In genomic region chr19:51003316-51003715, GRCh38 we compare ENCODE assay signal across 14 cellular contexts. TPM values are rescaled to one million over a fixed set of nuclear protein-coding genes. Genes with fewer than 3 reads are reported as not detected.
A peak's percentile ranks its signal among the peaks of the same experiment; 100 is the strongest.
DNase-seq lines count a peak whose midpoint lies in the region; ATAC-seq and TF ChIP-seq lines count a peak whose summit lies in the region.
"Had no signal": no experiment of that assay in that cellular context is flagged by ENCODE, and none has a peak within 500 bp of the region (broad histone marks: within the 10 kb centered on the region; RNA-seq: fewer than 3 reads in every experiment).

No MANE protein-coding gene starts in this region.

- BruUV-seq in Calu3 (replicated peaks; lab: Mats Ljungman, UMichigan) = no TSS peak

- H3K27ac ChIP-seq in H9 (ENCODE audit: insufficient read length, low read depth, low read length) (no peak overlapping the region), coronary artery (no peak overlapping the region)
- H3K27ac ChIP-seq: BLaER1 treated with 17β-estradiol and CSF1 and Interleukin-3, amounts not matched to agents 10 nM and 100 nM had no signal

- no peak overlapping the region for H2BK20ac ChIP-seq in H9 (ENCODE audit: low read depth, low read length, poor library complexity, severe bottlenecking)

- peak overlapping the region; percentile 74 for H3K4me3 Mint-ChIP-seq in Calu3 (ENCODE audit: low read depth, unreplicated experiment)
- no peak overlapping the region for H3K4me3 Mint-ChIP-seq in H9
- H3K4me3 Mint-ChIP-seq in stimulated activated effector memory CD8-positive, alpha-beta T cell treated with anti-CD3 and anti-CD28 coated beads, Interleukin-12 subunit alpha, Interleukin-12 subunit beta, amount 100 ng/mL, for 72 hours = no peak overlapping the region
- H3K4me3 Mint-ChIP-seq: CD4-positive, CD25-positive, alpha-beta regulatory T cell; HFFc6 had no signal

- no peak overlapping the region for H2AK5ac ChIP-seq in H9 (ENCODE audit: insufficient read length, low read length)

- no peak overlapping the region for H3K23ac ChIP-seq in H9 (ENCODE audit: insufficient read length, low read depth, low read length)

- H4K5ac ChIP-seq in H9 (ENCODE audit: insufficient read length, low read depth, low read length) = no peak overlapping the region

- H4K20me1 ChIP-seq in H9 (ENCODE audit: control insufficient read depth, insufficient read depth, insufficient read length) = no peaks in the 10 kb centered on the region
- H4K20me1 ChIP-seq: BLaER1 treated with 17β-estradiol and CSF1 and Interleukin-3, amounts not matched to agents 10 nM and 100 nM had no signal

- H3K27me3 Mint-ChIP-seq in Calu3 (ENCODE audit: unreplicated experiment) (peaks cover 57% of the 10 kb centered on the region), H9 (ENCODE audit: low read depth) (peaks cover 38% of the 10 kb centered on the region)

- no peak overlapping the region for H2BK15ac ChIP-seq in H9 (ENCODE audit: low read depth, low read length)

- TF ChIP-seq CTCF in Calu3 (IDR thresholded peaks at IDR 0.05; ENCODE audit: unreplicated experiment) (no peak), H9 (conservative IDR thresholded peaks at IDR 0.05) (no peak), coronary artery (IDR thresholded peaks at IDR 0.05) (no peak)

- H3K4me3 ChIP-seq in coronary artery = no peak overlapping the region
- H3K4me3 ChIP-seq: BLaER1 treated with 17β-estradiol and CSF1 and Interleukin-3, amounts not matched to agents 10 nM and 100 nM had no signal

- H3K27ac Mint-ChIP-seq in Calu3 (ENCODE audit: unreplicated experiment) (peak overlapping the region; percentile 80), H9 (no peak overlapping the region)
- H3K27ac Mint-ChIP-seq in stimulated activated effector memory CD8-positive, alpha-beta T cell treated with anti-CD3 and anti-CD28 coated beads, Interleukin-12 subunit alpha, Interleukin-12 subunit beta, amount 100 ng/mL, for 72 hours = peak overlapping the region; percentile 69
- H3K27ac Mint-ChIP-seq: HFFc6 had no signal

- no peak overlapping the region for H4K8ac ChIP-seq in H9 (replicated peaks; ENCODE audit: insufficient read length, low read depth, low read length)

- H3K9me3 Mint-ChIP-seq in Calu3 (ENCODE audit: low read depth, unreplicated experiment) = no peaks in the 10 kb centered on the region
- no peaks in the 10 kb centered on the region for H3K9me3 Mint-ChIP-seq in H9
- no peaks in the 10 kb centered on the region for H3K9me3 Mint-ChIP-seq in stimulated activated effector memory CD8-positive, alpha-beta T cell treated with anti-CD3 and anti-CD28 coated beads, Interleukin-12 subunit alpha, Interleukin-12 subunit beta, amount 100 ng/mL, for 72 hours
- H3K9me3 Mint-ChIP-seq: CD4-positive, CD25-positive, alpha-beta regulatory T cell had no signal

- H3K27me3 ChIP-seq in H9 (ENCODE audit: insufficient read depth, low read length) = no peaks in the 10 kb centered on the region
- H3K27me3 ChIP-seq: BLaER1 treated with 17β-estradiol and CSF1 and Interleukin-3, amounts not matched to agents 10 nM and 100 nM had no signal

- H3K9me3 ChIP-seq in H9 (ENCODE audit: control insufficient read depth, low read depth, low read length) = no peaks in the 10 kb centered on the region
- H3K9me3 ChIP-seq: BLaER1 treated with 17β-estradiol and CSF1 and Interleukin-3, amounts not matched to agents 10 nM and 100 nM had no signal

- no peak overlapping the region for H3K4ac ChIP-seq in H9 (ENCODE audit: low read depth, low read length)

- H3K18ac ChIP-seq in H9 (ENCODE audit: insufficient read length, low read depth, low read length) = no peak overlapping the region

- no peak overlapping the region for H3K14ac ChIP-seq in H9 (ENCODE audit: insufficient read depth, low read length)

- H3K4me1 Mint-ChIP-seq in Calu3 (ENCODE audit: low read depth, unreplicated experiment) = peaks cover 39% of the 10 kb centered on the region
- peaks cover 22 to 28% of the 10 kb centered on the region in 2 experiments for H3K4me1 Mint-ChIP-seq in H9
- no peaks in the 10 kb centered on the region for H3K4me1 Mint-ChIP-seq in stimulated activated effector memory CD8-positive, alpha-beta T cell treated with anti-CD3 and anti-CD28 coated beads, Interleukin-12 subunit alpha, Interleukin-12 subunit beta, amount 100 ng/mL, for 72 hours
- H3K4me1 Mint-ChIP-seq: CD4-positive, CD25-positive, alpha-beta regulatory T cell had no signal

- H3K23me2 ChIP-seq in H9 (ENCODE audit: insufficient read length, low read depth, low read length, poor library complexity, severe bottlenecking) = peaks cover 6% of the 10 kb centered on the region

- H2AFZ ChIP-seq in H9 (ENCODE audit: low read length) = no peak overlapping the region

- H3K79me1 ChIP-seq in H9 (ENCODE audit: insufficient read depth, low read depth, low read length, poor library complexity, severe bottlenecking) = no peaks in the 10 kb centered on the region

- no peak for ATAC-seq in stimulated activated effector memory CD8-positive, alpha-beta T cell treated with anti-CD3 and anti-CD28 coated beads, Interleukin-12 subunit alpha, Interleukin-12 subunit beta, amount 100 ng/mL, for 72 hours
- ATAC-seq: HepG2 had no signal

- H3T11ph ChIP-seq in H9 (ENCODE audit: low read length) = no peak overlapping the region

- no peak overlapping the region for H3K9ac ChIP-seq in H9 (ENCODE audit: extremely low read depth, insufficient read length, low read length)
- H3K9ac ChIP-seq: BLaER1 treated with 17β-estradiol and CSF1 and Interleukin-3, amounts not matched to agents 10 nM and 100 nM had no signal

- H2BK120ac ChIP-seq in H9 (ENCODE audit: low read depth, low read length, poor library complexity, severe bottlenecking) = no peak overlapping the region

- 0 out of 2 replicates have a peak, but pooled peaks cover 4% of the 10 kb centered on the region for H3K4me1 ChIP-seq in H9 (ENCODE audit: insufficient read depth, low read length)

- no CpG with 5 or more reads among the region's 7 CpGs for WGBS in H9 (ENCODE audit: extremely low coverage, insufficient read length, low lambda C conversion rate)

- H2BK5ac ChIP-seq in H9 (ENCODE audit: insufficient read length, low read length) = no peak overlapping the region

- H4K91ac ChIP-seq in H9 (ENCODE audit: insufficient read length, low read depth, low read length) = peak overlapping the region; percentile 32

- peaks cover 22% of the 10 kb centered on the region for H3K36me3 Mint-ChIP-seq in Calu3 (ENCODE audit: insufficient read depth, unreplicated experiment)
- no peaks in the 10 kb centered on the region for H3K36me3 Mint-ChIP-seq in H9 (ENCODE audit: insufficient read depth in 1 of 3, low read depth in 3 of 3)
- no peaks in the 10 kb centered on the region for H3K36me3 Mint-ChIP-seq in stimulated activated effector memory CD8-positive, alpha-beta T cell treated with anti-CD3 and anti-CD28 coated beads, Interleukin-12 subunit alpha, Interleukin-12 subunit beta, amount 100 ng/mL, for 72 hours
- H3K36me3 Mint-ChIP-seq: CD4-positive, CD25-positive, alpha-beta regulatory T cell had no signal

- CTCF ChIA-PET in Calu3 (lab: Charles Lee) = no interaction called here

- no peak overlapping the region for H2BK12ac ChIP-seq in H9 (ENCODE audit: insufficient read length, low read depth, low read length)

- intact Hi-C loops in Calu3 (cut with micrococcal nuclease; ENCODE audit: unreplicated experiment) = no loop called here

- H3K4me2 ChIP-seq in H9 (ENCODE audit: insufficient read depth, insufficient read length, low read length) = no peak overlapping the region

- no peak overlapping the region for H3K56ac ChIP-seq in H9 (ENCODE audit: insufficient read length, low read depth, low read length)

- H3K79me2 ChIP-seq in H9 (ENCODE audit: insufficient read depth, low read length) = no peaks in the 10 kb centered on the region

- DNase-seq in Calu3 (no peak), H9 (no peak), mesenteric fat pad (ENCODE audit: low spot score) (peak; percentile 82), GF-D8 (lab: John Stamatoyannopoulos, UW) (no peak), DMS153 treated with DMSO at 0.1 percent for 48 hours (lab: John Stamatoyannopoulos, UW; ENCODE audit: unreplicated experiment) (no peak), coronary artery (ENCODE audit: low spot score) (no peak)
- DNase-seq in stimulated activated effector memory CD8-positive, alpha-beta T cell treated with anti-CD3 and anti-CD28 coated beads, Interleukin-12 subunit alpha, Interleukin-12 subunit beta, amount 100 ng/mL, for 72 hours (ENCODE audit: low spot score in 2 of 2) = no peak
- DNase-seq: ACHN, DMS 273 treated with DMSO at 0.1 percent for 48 hours, HFFc6 had no signal

RNA-seq across cellular contexts. Expression of gene KLK8, which starts 1.9 kb away (rescaled TPM):
- total RNA-seq in Calu3 (2022) (0.71 and 0.91 TPM in 2 replicates), H9 (2021) (2.7 and 2.9 TPM in 2 replicates), mesenteric fat pad (not detected)
- total RNA-seq: A172; CD4-positive, CD25-positive, alpha-beta regulatory T cell; HepG2; HFFc6 had no signal

RNA-seq across cellular contexts. Expression of gene KLK10, which starts 16.2 kb away (rescaled TPM):
- total RNA-seq in Calu3 (2022) (24.2 and 32.9 TPM in 2 replicates), H9 (2021) (1.3 and 1.4 TPM in 2 replicates), mesenteric fat pad (not detected)
- total RNA-seq: A172; CD4-positive, CD25-positive, alpha-beta regulatory T cell; HepG2; HFFc6 had no signal

RNA-seq across cellular contexts. Expression of gene KLK7, which starts 19.6 kb away (rescaled TPM):
- total RNA-seq in Calu3 (2022) (6.5 and 7.9 TPM in 2 replicates), H9 (2021) (0.13 and 0.52 TPM in 2 replicates), mesenteric fat pad (not detected)
- total RNA-seq: A172; CD4-positive, CD25-positive, alpha-beta regulatory T cell; HepG2; HFFc6 had no signal

RNA-seq across cellular contexts. Expression of gene KLK11, which starts 23.1 kb away (rescaled TPM):
- 10.8 and 25.1 TPM in 2 replicates for total RNA-seq in Calu3 (2022)
- total RNA-seq in H9 (2021) = not detected in 2 replicates
- not detected for total RNA-seq in mesenteric fat pad
- total RNA-seq: A172; CD4-positive, CD25-positive, alpha-beta regulatory T cell; HepG2; HFFc6 had no signal

RNA-seq across cellular contexts. Expression of gene KLK12, which starts 31.5 kb away (rescaled TPM):
- total RNA-seq in Calu3 (2022) (not detected in 2 replicates), H9 (2021) (not detected in 2 replicates), mesenteric fat pad (not detected)
- total RNA-seq: A172; CD4-positive, CD25-positive, alpha-beta regulatory T cell; HepG2; HFFc6 had no signal

Comparison
In these comparisons a context has a peak if more than half of its experiments do, and no peak if none do; other contexts are left out.
1. H3K27ac Mint-ChIP-seq: peak in Calu3 (single experiment) and stimulated activated effector memory CD8-positive, alpha-beta T cell treated with anti-CD3 and anti-CD28 coated beads, Interleukin-12 subunit alpha, Interleukin-12 subunit beta, amount 100 ng/mL, for 72 hours (single experiment); none in H9 (0 of 3).
2. RNA of gene KLK10, which starts 16.2 kb away (total RNA-seq): 24.2 to 32.9 TPM in Calu3; 1.3 to 1.4 TPM in H9 and not detected in mesenteric fat pad (single experiment); every median in the first group is over 10 times any median in the second.